ENCODE assay signal across 19 cellular contexts in genomic region chr7:93559624-93560491, GRCh38. TPM values are rescaled to one million over a fixed set of nuclear protein-coding genes. Genes with fewer than 3 reads are reported as not detected.
DNase-seq lines count a peak whose midpoint lies in the region; ATAC-seq and TF ChIP-seq lines count a peak whose summit lies in the region.
"Had no signal": no experiment of that assay in that cellular context is flagged by ENCODE, and none has a peak within 500 bp of the region (broad histone marks: within the 10 kb centered on the region; RNA-seq: fewer than 3 reads in every experiment).

No MANE protein-coding gene starts in this region.

- no peak for ATAC-seq in GM21381 (IDR thresholded peaks at IDR 0.05; ENCODE audit: unreplicated experiment)
- ATAC-seq in GM18505 (IDR thresholded peaks at IDR 0.05; ENCODE audit: unreplicated experiment) = no peak
- ATAC-seq: A549; CD8-positive, alpha-beta T cell; T-helper 17 cell had no signal

- TF ChIP-seq POLR2A in GM18505 (IDR thresholded peaks at IDR 0.05; ENCODE audit: borderline replicate concordance, extremely low read depth, insufficient read depth, insufficient read length) = no peak

- TF ChIP-seq CTCF in left ventricle myocardium inferior (IDR thresholded peaks at IDR 0.05; ENCODE audit: borderline replicate concordance) = no peak
- TF ChIP-seq CTCF in right atrium auricular region (IDR thresholded peaks at IDR 0.05) = no peak
- TF ChIP-seq CTCF in coronary artery (IDR thresholded peaks at IDR 0.05) = no peak

- DNase-seq in left ventricle myocardium inferior = no peak
- DNase-seq in right atrium auricular region (ENCODE audit: low spot score) = no peak
- DNase-seq in NOMO-1 treated with dmso at 0.1 percent for 144 hours (lab: John Stamatoyannopoulos, UW; ENCODE audit: unreplicated experiment) = peak; percentile 77
- no peak for DNase-seq in coronary artery (ENCODE audit: low spot score)
- DNase-seq in activated CD4-positive, alpha-beta T cell treated with anti-CD3 and anti-CD28 coated beads, Interleukin-2, amount 50 U/mL, for 48 hours = no peak
- no peak for DNase-seq in NCI-H1417 (lab: John Stamatoyannopoulos, UW)
- DNase-seq: activated CD4-positive, alpha-beta T cell treated with anti-CD3 and anti-CD28 coated beads for 1 hour; activated effector memory CD4-positive, alpha-beta T cell treated with anti-CD3 and anti-CD28 coated beads, Interleukin-2, amount 50 U/mL, for 16 hours; CD8-positive, alpha-beta T cell; DMS79; hippocampal formation; NCI-H2227 treated with DMSO at 0.1 percent for 48 hours; stimulated activated naive CD4-positive, alpha-beta T cell treated with Interleukin-2 at 50 U/mL for 16 hours; T-helper 17 cell; trophoblast cell had no signal

- H3K36me3 ChIP-seq in left ventricle myocardium inferior (no peaks in the 10 kb centered on the region), right atrium auricular region (no peaks in the 10 kb centered on the region)

- intact Hi-C loops in left ventricle myocardium inferior (cut with micrococcal nuclease) = loop anchor here (10.0 kb wide), 1 partner anchor 315 kb away; no protein-coding TSS in a partner anchor

- H3K4me1 ChIP-seq in left ventricle myocardium inferior = no peaks in the 10 kb centered on the region
- no peaks in the 10 kb centered on the region for H3K4me1 ChIP-seq in right atrium auricular region
- H3K4me1 ChIP-seq: A549 had no signal

- H3K27me3 ChIP-seq in left ventricle myocardium inferior (ENCODE audit: low read depth) (peaks cover 7% of the 10 kb centered on the region), right atrium auricular region (no peaks in the 10 kb centered on the region)

- H3K9me3 ChIP-seq in left ventricle myocardium inferior (replicated peaks) (no peaks in the 10 kb centered on the region), right atrium auricular region (no peaks in the 10 kb centered on the region)
- H3K9me3 ChIP-seq: A549 had no signal

- H3K27ac ChIP-seq in left ventricle myocardium inferior (replicated peaks) = peak overlapping the region; percentile 25
- no peak overlapping the region for H3K27ac ChIP-seq in right atrium auricular region
- H3K27ac ChIP-seq in coronary artery = peak overlapping the region; percentile 37 to 40
- H3K27ac ChIP-seq: A549 had no signal

- H3K4me3 ChIP-seq in left ventricle myocardium inferior = no peak overlapping the region
- H3K4me3 ChIP-seq in right atrium auricular region = no peak overlapping the region
- no peak overlapping the region for H3K4me3 ChIP-seq in coronary artery
- H3K4me3 ChIP-seq: A549 had no signal

RNA-seq across cellular contexts. Expression of gene CALCR, which starts 14.7 kb away (rescaled TPM):
- total RNA-seq in left ventricle myocardium inferior (0.08 TPM), right atrium auricular region (under 1 TPM in 1 of 2 donors, not detected in 1; 0.15 TPM)
- total RNA-seq: CD8-positive, alpha-beta T cell; kidney epithelial cell; T-helper 17 cell had no signal

Comparison
In these comparisons a context has a peak if more than half of its experiments do, and no peak if none do; other contexts are left out.
1. H3K27ac ChIP-seq: peak in left ventricle myocardium inferior (single experiment) and coronary artery (2 of 2); none in right atrium auricular region (0 of 2).